8 cellular contexts compared by ENCODE assay signal in the genomic region with DNA sequence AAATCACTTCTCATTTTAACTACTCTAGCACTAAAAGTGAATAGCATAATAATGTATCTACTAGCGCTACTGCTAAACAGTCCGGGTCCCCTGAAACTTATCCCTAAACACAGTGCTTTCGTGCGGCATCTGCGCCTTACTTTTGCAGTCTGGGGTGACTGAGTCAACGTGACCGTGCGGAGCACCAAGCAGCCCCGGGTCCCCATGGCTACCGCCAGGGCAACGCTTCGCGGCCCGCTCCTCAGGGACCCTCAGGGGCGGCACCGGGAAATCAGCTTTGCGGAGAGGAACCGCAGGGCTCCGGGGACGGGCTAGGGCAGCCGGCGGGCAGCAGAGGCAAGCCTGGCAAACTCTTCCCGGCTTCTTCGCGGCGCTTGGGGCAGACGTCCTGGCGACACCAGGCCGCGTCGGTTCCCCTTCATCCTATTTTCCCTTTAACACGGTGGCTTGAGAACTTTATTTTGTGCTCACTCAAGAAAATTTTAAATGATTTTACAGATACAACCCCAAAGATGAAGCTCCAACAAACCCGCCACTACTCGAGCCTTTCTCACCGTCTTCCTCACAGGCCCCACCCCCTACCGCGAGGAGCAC.
DNase-seq lines count a peak whose midpoint lies in the region; ATAC-seq and TF ChIP-seq lines count a peak whose summit lies in the region.

No MANE protein-coding gene starts in this region.

- ATAC-seq in GM18868 (IDR thresholded peaks at IDR 0.05; ENCODE audit: unreplicated experiment), result peak; percentile 31
- ATAC-seq in HG03103 (IDR thresholded peaks at IDR 0.05; ENCODE audit: low read depth, unreplicated experiment), result peak; percentile 24

- H3K27ac Mint-ChIP-seq in nephron progenitor cell, result peak overlapping the region; percentile 99

- H3K36me3 Mint-ChIP-seq in nephron progenitor cell (ENCODE audit: low read depth), result no peaks in the 10 kb centered on the region

- peaks cover 29% of the 10 kb centered on the region for H3K4me1 Mint-ChIP-seq in nephron progenitor cell

- H3K27me3 Mint-ChIP-seq in nephron progenitor cell (ENCODE audit: low read depth, poor library complexity), result peaks cover 9% of the 10 kb centered on the region

- no peaks in the 10 kb centered on the region for H3K27me3 ChIP-seq in NT2/D1 (ENCODE audit: insufficient read depth, insufficient read length)

- H3K36me3 ChIP-seq in NT2/D1 (ENCODE audit: insufficient read depth, insufficient read length, low read length), result no peaks in the 10 kb centered on the region

- in situ Hi-C loops in ACHN (cut with HindIII; ENCODE audit: low pct_ligation_motif_present, low pct_unique_long_range_greater_than_20kb, low sequenced_read_pairs), result no loop called here

- H3K4me3 ChIP-seq in NT2/D1 (ENCODE audit: insufficient read length, low read depth) (peak overlapping the region; percentile 98), fibroblast of mammary gland (ENCODE audit: control insufficient read depth, low read depth, low read length) (peak overlapping the region; percentile 88)

- H3K4me1 ChIP-seq in NT2/D1 (ENCODE audit: insufficient read depth, insufficient read length), result no peaks in the 10 kb centered on the region

- peak overlapping the region; percentile 96 for H3K4me3 Mint-ChIP-seq in nephron progenitor cell

- H3K9me3 Mint-ChIP-seq in nephron progenitor cell, result no peaks in the 10 kb centered on the region

- H3K9me3 ChIP-seq in NT2/D1 (ENCODE audit: insufficient read depth, low read length), result no peaks in the 10 kb centered on the region

- TF ChIP-seq CTCF in fibroblast of mammary gland (conservative IDR thresholded peaks at IDR 0.05; ENCODE audit: control insufficient read depth, insufficient read depth, low read depth, low read length) (no peak), nephron progenitor cell (IDR thresholded peaks at IDR 0.05) (no peak)

- H3K9ac ChIP-seq in NT2/D1 (ENCODE audit: insufficient read length, low read depth), result peak overlapping the region; percentile 99

- DNase-seq in ACHN (peak; percentile 47), NT2/D1 (ENCODE audit: low read depth, low spot score) (peak; percentile 23), fibroblast of mammary gland (ENCODE audit: low read depth) (peak; percentile 38), nephron progenitor cell (peak; percentile 78), stromal cell of bone marrow (ENCODE audit: low read depth) (peak; percentile 31)
- peak; percentile 14 to 30 for DNase-seq in activated T-helper 1 cell treated with anti-CD3 and anti-CD28 coated beads, Interleukin-2, amount 50 U/mL, for 16 hours (ENCODE audit: low read depth in 1 of 2, low spot score in 1 of 2)

Comparison
In these comparisons a context has a peak if more than half of its experiments do, and no peak if none do; other contexts are left out.
1. Peak in every context shown above with its lines: DNase-seq, ATAC-seq and H3K4me3 ChIP-seq.
2. DNase-seq: peak in every context shown above with its lines; median percentile 78 in nephron progenitor cell; 47 in ACHN; 38 in fibroblast of mammary gland; 31 in stromal cell of bone marrow; 23 in NT2/D1; 22 in activated T-helper 1 cell treated with anti-CD3 and anti-CD28 coated beads, Interleukin-2, amount 50 U/mL, for 16 hours.